In the genomic region with DNA sequence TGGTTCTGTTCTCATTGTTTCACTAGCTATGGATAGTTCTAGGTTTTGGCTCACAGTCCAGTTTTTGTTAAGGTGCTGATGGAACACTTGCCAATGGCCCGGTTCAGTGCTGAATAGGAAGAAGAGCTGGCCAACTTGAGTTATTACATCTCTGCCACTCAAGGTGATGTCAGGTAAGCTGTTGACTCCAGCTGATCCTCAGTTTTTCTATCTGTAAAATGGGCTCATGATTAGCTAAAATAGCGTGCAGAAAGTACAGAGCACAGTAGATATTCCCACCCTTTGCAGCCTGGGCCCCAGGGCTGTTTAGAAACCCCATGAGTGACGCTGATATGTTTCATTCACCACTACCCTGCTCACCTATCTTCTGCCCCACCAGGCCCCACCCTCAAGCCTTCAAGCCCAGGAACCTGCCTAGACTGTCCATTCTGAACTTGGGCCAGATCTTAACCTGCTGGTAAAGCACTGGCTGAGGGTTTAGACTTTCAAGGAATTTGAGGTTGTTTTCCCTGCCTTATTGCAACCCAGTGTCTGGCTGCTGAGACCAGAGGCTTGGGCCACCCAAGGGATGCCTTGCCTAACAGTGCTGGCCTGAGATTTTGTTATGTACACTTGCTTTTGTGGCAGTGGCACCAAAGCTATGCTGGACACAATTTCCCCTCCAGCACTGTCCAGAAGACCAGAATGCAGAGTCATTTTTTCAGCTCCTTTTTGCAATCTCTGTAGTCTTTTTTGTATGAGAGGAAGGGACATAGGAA, we compare ENCODE assay signal across 18 cellular contexts.
DNase-seq lines count a peak whose midpoint lies in the region; ATAC-seq and TF ChIP-seq lines count a peak whose summit lies in the region.
"Had no signal": no experiment of that assay in that cellular context is flagged by ENCODE, and none has a peak within 500 bp of the region (broad histone marks: within the 10 kb centered on the region; RNA-seq: fewer than 3 reads in every experiment).

No MANE protein-coding gene starts in this region.

- H3K4me1 ChIP-seq in esophagus muscularis mucosa (peaks cover 8 to 67% (median 61%) of the 10 kb centered on the region in 4 donors), parathyroid adenoma (peaks cover 31% of the 10 kb centered on the region), tibial artery (peaks cover 0 to 44% (median 24%) of the 10 kb centered on the region in 4 donors)
- H3K4me1 ChIP-seq: HAP-1 had no signal

- no peak overlapping the region for H2AFZ ChIP-seq in parathyroid adenoma

- no peaks in the 10 kb centered on the region for H3K27me3 ChIP-seq in esophagus muscularis mucosa
- no peaks in the 10 kb centered on the region for H3K27me3 ChIP-seq in parathyroid adenoma (ENCODE audit: control insufficient read depth, insufficient read depth, low read length)
- H3K27me3 ChIP-seq in tibial artery, result no peaks in the 10 kb centered on the region

- no peak for ATAC-seq in HG03520 (IDR thresholded peaks at IDR 0.05; ENCODE audit: unreplicated experiment)
- ATAC-seq in HG03571 (IDR thresholded peaks at IDR 0.05; ENCODE audit: unreplicated experiment), result no peak
- ATAC-seq: A549; CD8-positive, alpha-beta T cell had no signal

- no peak overlapping the region for H3K4me2 ChIP-seq in parathyroid adenoma (ENCODE audit: low read length)
- H3K4me2 ChIP-seq: A549 had no signal

- H3K9me3 Mint-ChIP-seq in brain, result peaks cover 0 to 13% (median 10%) of the 10 kb centered on the region in 5 experiments
- H3K9me3 Mint-ChIP-seq: CD14-positive monocyte; CD8-positive, alpha-beta T cell had no signal

- no peaks in the 10 kb centered on the region for H3K36me3 Mint-ChIP-seq in brain
- H3K36me3 Mint-ChIP-seq: CD14-positive monocyte; CD8-positive, alpha-beta T cell had no signal

- DNase-seq in esophagus muscularis mucosa (ENCODE audit: extremely low spot score) (peak; percentile 70), tibial artery (peak in 1 of 2 donors; percentile 59), ecto neural progenitor cell (ENCODE audit: low spot score) (no peak)
- DNase-seq: CD8-positive, alpha-beta T cell; COR-L47; DMS153; DMS79 treated with DMSO at 0.1 percent for 48 hours; EL; GDM1; GOT3; IMR-90 had no signal

- H3K4me3 Mint-ChIP-seq in brain, result no peak overlapping the region
- H3K4me3 Mint-ChIP-seq: CD14-positive monocyte; CD8-positive, alpha-beta T cell had no signal

- TF ChIP-seq POLR2A in esophagus muscularis mucosa (IDR thresholded peaks at IDR 0.05; ENCODE audit: low read depth), result no peak

- H3K9ac ChIP-seq in parathyroid adenoma, result no peak overlapping the region

- no peak for TF ChIP-seq EP300 in esophagus muscularis mucosa (IDR thresholded peaks at IDR 0.05)

- intact Hi-C loops in esophagus muscularis mucosa (cut with DNase I) (no loop called here), tibial artery (cut with DNase I; ENCODE audit: low total_unique reads) (loop anchor here (10.0 kb wide), 1 partner anchor 114 kb away; no protein-coding TSS in a partner anchor)

- H3K9me3 ChIP-seq in esophagus muscularis mucosa (no peaks in the 10 kb centered on the region), parathyroid adenoma (ENCODE audit: control insufficient read depth, low read length) (no peaks in the 10 kb centered on the region), tibial artery (no peaks in the 10 kb centered on the region)
- H3K9me3 ChIP-seq: A549, HAP-1 had no signal

- H3K36me3 ChIP-seq in esophagus muscularis mucosa (no peaks in the 10 kb centered on the region), parathyroid adenoma (ENCODE audit: control insufficient read depth, insufficient read depth, low read length) (no peaks in the 10 kb centered on the region), tibial artery (no peaks in the 10 kb centered on the region)
- H3K36me3 ChIP-seq: HAP-1 had no signal

- H3K27ac ChIP-seq in esophagus muscularis mucosa (replicated peaks in 1 of 4) (peak overlapping the region; percentile 82 to 91 (median 84)), parathyroid adenoma (peak overlapping the region; percentile 90), tibial artery (peak overlapping the region; percentile 76 to 87)
- H3K27ac ChIP-seq: A549 had no signal

- peak overlapping the region in 4 of 5 experiments; percentile 17 to 100 (median 68) for H3K27ac Mint-ChIP-seq in brain
- H3K27ac Mint-ChIP-seq: CD14-positive monocyte; CD8-positive, alpha-beta T cell had no signal

- no peak for TF ChIP-seq CTCF in brain (conservative IDR thresholded peaks at IDR 0.05)
- TF ChIP-seq CTCF in esophagus muscularis mucosa (IDR thresholded peaks at IDR 0.05), result no peak
- TF ChIP-seq CTCF in parathyroid adenoma (IDR thresholded peaks at IDR 0.05), result no peak
- TF ChIP-seq CTCF in tibial artery (IDR thresholded peaks at IDR 0.05), result no peak

- peaks cover 13% of the 10 kb centered on the region for H3K27me3 Mint-ChIP-seq in brain

- H3K4me1 Mint-ChIP-seq in brain, result peaks cover 43% of the 10 kb centered on the region
- H3K4me1 Mint-ChIP-seq: CD14-positive monocyte had no signal

- WGBS in esophagus muscularis mucosa, result 93% methylated on average over 3 of the region's 3 CpGs

- no peaks in the 10 kb centered on the region for H3K79me2 ChIP-seq in parathyroid adenoma

- no peak overlapping the region for H3K4me3 ChIP-seq in esophagus muscularis mucosa
- no peak overlapping the region for H3K4me3 ChIP-seq in parathyroid adenoma (ENCODE audit: low read depth, low read length)
- H3K4me3 ChIP-seq in tibial artery, result no peak overlapping the region
- H3K4me3 ChIP-seq: A549, HAP-1 had no signal
